ENCODE assay signal across 14 cellular contexts in the genomic region with DNA sequence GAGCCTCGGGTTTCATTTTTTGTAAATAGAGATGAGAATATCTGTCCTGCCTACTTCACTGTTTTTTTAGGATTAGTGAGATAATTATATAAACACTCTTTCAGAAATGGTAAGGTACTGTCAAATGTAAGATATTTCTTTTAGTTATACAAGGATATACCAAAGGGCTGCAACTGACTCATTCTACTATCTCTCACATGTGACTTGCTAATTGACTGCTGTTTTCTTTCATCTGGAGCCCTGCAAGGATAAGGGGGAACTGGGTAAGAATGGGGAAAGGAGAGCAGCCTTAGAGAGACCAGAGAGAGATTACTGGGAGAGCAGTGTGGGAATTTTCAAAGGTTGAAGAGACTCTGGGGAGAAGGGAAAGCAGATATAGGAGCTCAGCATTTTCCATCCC. TPM values are rescaled to one million over a fixed set of nuclear protein-coding genes. Genes with fewer than 3 reads are reported as not detected.
DNase-seq lines count a peak whose midpoint lies in the region; ATAC-seq and TF ChIP-seq lines count a peak whose summit lies in the region.
"Had no signal": no experiment of that assay in that cellular context is flagged by ENCODE, and none has a peak within 500 bp of the region (broad histone marks: within the 10 kb centered on the region; RNA-seq: fewer than 3 reads in every experiment).

No MANE protein-coding gene starts in this region.

- peaks cover 2% of the 10 kb centered on the region for H3K79me1 ChIP-seq in neuronal stem cell (ENCODE audit: low read depth, low read length)

- no peak overlapping the region for H3K4ac ChIP-seq in neuronal stem cell (ENCODE audit: low read length)

- no peak for ATAC-seq in GM18867 (IDR thresholded peaks at IDR 0.05; ENCODE audit: unreplicated experiment)

- H2BK120ac ChIP-seq in neuronal stem cell (ENCODE audit: low read depth, low read length): no peak overlapping the region

- H3K4me1 ChIP-seq in PC-9 (replicated peaks; ENCODE audit: insufficient read depth): no peaks in the 10 kb centered on the region
- H3K4me1 ChIP-seq in neuronal stem cell (ENCODE audit: control insufficient read depth in 2 of 2, insufficient read depth in 1 of 2, low read depth in 1 of 2, low read length in 2 of 2): no peaks in the 10 kb centered on the region

- intact Hi-C loops in PC-9 (cut with micrococcal nuclease; ENCODE audit: unreplicated experiment): no loop called here

- H3K23ac ChIP-seq in neuronal stem cell (ENCODE audit: low read depth, low read length, poor library complexity): no peak overlapping the region

- no peak overlapping the region for H3K9ac ChIP-seq in neuronal stem cell (ENCODE audit: low read depth, low read length, poor library complexity)

- WGBS in neuronal stem cell (ENCODE audit: extremely low coverage in 2 of 2, insufficient read length in 2 of 2, insufficient replicate concordance in 1 of 2), 2 donors: no CpG with 5 or more reads among the region's 1 CpG

- peaks cover 94% of the 10 kb centered on the region for H3K79me2 ChIP-seq in PC-9 (ENCODE audit: low read depth)

- H3K36me3 ChIP-seq in PC-9 (ENCODE audit: low read depth) (peaks cover 32% of the 10 kb centered on the region), neuronal stem cell (replicated peaks in 1 of 2; ENCODE audit: control insufficient read depth in 2 of 2, insufficient read depth in 2 of 2, low read length in 2 of 2) (peaks cover 0 to 28% of the 10 kb centered on the region in 2 donors)

- H2BK12ac ChIP-seq in neuronal stem cell (ENCODE audit: low read length): no peak overlapping the region

- no peak for TF ChIP-seq POLR2A in erythroblast (IDR thresholded peaks at IDR 0.05; ENCODE audit: low read length)

- no peak overlapping the region for H3K14ac ChIP-seq in neuronal stem cell (ENCODE audit: low read length)

- H3K27ac ChIP-seq in PC-9 (peak overlapping the region; percentile 13; the same call in 1 of the 2 replicates), neuronal stem cell (replicated peaks; ENCODE audit: low read length) (peak overlapping the region; percentile 8)

- no peak for TF ChIP-seq CTCF in PC-9 (conservative IDR thresholded peaks at IDR 0.05)

- no peak overlapping the region for H2BK5ac ChIP-seq in neuronal stem cell (ENCODE audit: low read length)

- BruUV-seq in PC-9 (replicated peaks; lab: Mats Ljungman, UMichigan): no TSS peak

- no peak overlapping the region for H4K91ac ChIP-seq in neuronal stem cell (ENCODE audit: low read depth, low read length, poor library complexity)

- H4K8ac ChIP-seq in neuronal stem cell (ENCODE audit: low read depth, low read length): no peak overlapping the region

- no peaks in the 10 kb centered on the region for H3K9me2 ChIP-seq in PC-9 (ENCODE audit: insufficient read depth)

- H2BK15ac ChIP-seq in neuronal stem cell (ENCODE audit: low read length): no peak overlapping the region

- POLR2A ChIA-PET in PC-9 (lab: Charles Lee; ENCODE audit: unreplicated experiment): no interaction called here

- DNase-seq in ELR (ENCODE audit: low read depth) (peak; percentile 21), PC-9 (peak in 1 of 2 experiments; percentile 28), erythroblast (lab: John Stamatoyannopoulos, UW) (peak; percentile 29 to 51), neuronal stem cell (ENCODE audit: low spot score) (peak; percentile 11), DMS53 treated with DMSO at 0.1 percent for 48 hours (lab: John Stamatoyannopoulos, UW; ENCODE audit: unreplicated experiment) (no peak), anterior cingulate cortex (lab: John Stamatoyannopoulos, UW) (no peak)
- DNase-seq in stimulated activated CD4-positive, alpha-beta T cell treated with anti-CD3 and anti-CD28 coated beads, Interleukin-12 subunit alpha, Interleukin-12 subunit beta, amount 100 ng/mL, for 4 hours: no peak
- DNase-seq: activated CD4-positive, alpha-beta T cell treated with anti-CD3 and anti-CD28 coated beads for 4 hours; activated gamma-delta T cell; effector CD4-positive, alpha-beta T cell; NCI-H1092 treated with DMSO at 0.1 percent for 48 hours; NCI-H526 treated with DMSO at 0.1 percent for 48 hours; SW 1271 had no signal

- H4K20me1 ChIP-seq in PC-9 (ENCODE audit: insufficient read depth): peaks cover 49% of the 10 kb centered on the region

- H3F3A ChIP-seq in PC-9 (ENCODE audit: insufficient read depth, low read depth): 0 out of 2 replicates have a peak, but pooled peaks cover 7% of the 10 kb centered on the region

- H3K9me3 ChIP-seq in PC-9 (ENCODE audit: insufficient read depth, low read depth): peaks cover 6% of the 10 kb centered on the region; the same call in 1 of the 2 replicates
- H3K9me3 ChIP-seq in neuronal stem cell (replicated peaks in 1 of 2; ENCODE audit: control insufficient read depth in 2 of 2, insufficient read depth in 1 of 2, low read depth in 1 of 2, low read length in 2 of 2): peaks cover 0 to 2% of the 10 kb centered on the region in 2 donors

- H2AK5ac ChIP-seq in neuronal stem cell (ENCODE audit: low read depth, low read length): no peak overlapping the region

- H2AFZ ChIP-seq in PC-9 (no peak overlapping the region), neuronal stem cell (ENCODE audit: low read length) (no peak overlapping the region)

- no peak overlapping the region for H3K4me2 ChIP-seq in PC-9
- no peak overlapping the region for H3K4me2 ChIP-seq in neuronal stem cell (ENCODE audit: insufficient read depth, low read length, poor library complexity, severe bottlenecking)

- no peaks in the 10 kb centered on the region for H3K27me3 ChIP-seq in PC-9 (ENCODE audit: insufficient read depth, low read depth)
- H3K27me3 ChIP-seq in neuronal stem cell (ENCODE audit: control insufficient read depth in 3 of 3, insufficient read depth in 3 of 3, low read depth in 1 of 3, low read length in 3 of 3): no peaks in the 10 kb centered on the region

- H3K4me3 ChIP-seq in PC-9 (no peak overlapping the region), neuronal stem cell (ENCODE audit: low read length in 2 of 2) (no peak overlapping the region)

- H3K18ac ChIP-seq in neuronal stem cell (ENCODE audit: low read length): no peak overlapping the region

- CTCF ChIA-PET in PC-9 (lab: Charles Lee): no interaction called here

RNA-seq across cellular contexts. Expression of a gene that starts 15.5 kb away (rescaled TPM):
- total RNA-seq in PC-9 (2021): 62.2 and 93.5 TPM in 2 replicates
- 12.6 TPM for polyA plus RNA-seq in neuronal stem cell (2013, experiment 1 of 2)
- polyA plus RNA-seq in neuronal stem cell (2013, experiment 2 of 2): 13.0 TPM

Comparison
In these comparisons a context has a peak if more than half of its experiments do, and no peak if none do; other contexts are left out.
1. DNase-seq: peak in ELR (single experiment), erythroblast (2 of 2) and neuronal stem cell (single experiment); none in DMS53 treated with DMSO at 0.1 percent for 48 hours (single experiment), stimulated activated CD4-positive, alpha-beta T cell treated with anti-CD3 and anti-CD28 coated beads, Interleukin-12 subunit alpha, Interleukin-12 subunit beta, amount 100 ng/mL, for 4 hours (single experiment) and anterior cingulate cortex (0 of 58).